26 cellular contexts compared by ENCODE assay signal in the genomic region with DNA sequence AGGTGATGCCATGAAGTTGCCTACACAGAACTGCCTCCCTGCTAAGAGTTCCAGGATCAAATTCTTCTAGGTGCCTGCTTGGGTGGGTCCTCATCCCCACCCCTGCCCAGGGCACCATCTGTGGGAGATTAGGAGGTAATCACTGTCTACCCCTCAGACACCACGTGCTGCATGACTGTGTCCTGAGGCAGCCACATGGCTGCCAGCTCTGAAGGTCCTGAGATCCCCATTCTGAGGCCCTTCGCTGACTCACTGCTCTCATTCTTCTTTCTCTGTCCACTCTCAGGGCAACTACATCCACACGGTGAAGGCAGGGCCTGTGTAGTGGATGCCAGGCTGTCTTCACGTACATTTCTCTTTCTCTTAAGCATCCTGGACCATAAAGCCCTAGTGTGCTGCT.
DNase-seq lines count a peak whose midpoint lies in the region; ATAC-seq and TF ChIP-seq lines count a peak whose summit lies in the region.
"Had no signal": no experiment of that assay in that cellular context is flagged by ENCODE, and none has a peak within 500 bp of the region (broad histone marks: within the 10 kb centered on the region; RNA-seq: fewer than 3 reads in every experiment).

No MANE protein-coding gene starts in this region.

- TF ChIP-seq CTCF in neural crest cell (conservative IDR thresholded peaks at IDR 0.05) = no peak

- intact Hi-C loops in activated CD4-positive, alpha-beta T cell treated with anti-CD3 and anti-CD28 coated beads, Interleukin-2, amount 10 ng/mL, durations not matched to agents 24 days and 14 days (cut with micrococcal nuclease) = no loop called here

- ATAC-seq in GM19397 (IDR thresholded peaks at IDR 0.05; ENCODE audit: unreplicated experiment) = no peak
- ATAC-seq: activated T-cell treated with anti-CD3 and anti-CD28 coated beads, Interleukin-2, amount 50 U/mL, for 4 hours; stimulated activated naive B cell treated with anti-CD40 and anti-IgM and Interleukin-4, amounts not matched to agents 10 μg/mL and 1 μg/mL and 100 μg/mL, for 72 hours had no signal

- peaks cover 3% of the 10 kb centered on the region for H3K9me3 Mint-ChIP-seq in neural crest cell
- H3K9me3 Mint-ChIP-seq in activated CD4-positive, alpha-beta T cell treated with anti-CD3 and anti-CD28 coated beads, Interleukin-2, amount 10 ng/mL, durations not matched to agents 24 days and 14 days = no peaks in the 10 kb centered on the region
- H3K9me3 Mint-ChIP-seq: activated T-cell treated with anti-CD3 and anti-CD28 coated beads, Interleukin-2, amount 50 U/mL, for 4 hours; dendritic cell treated with granulocyte-macrophage colony-stimulating factor and Interleukin-4, amounts not matched to agents 40 ng/mL and 50 ng/mL, for 4 days; stimulated activated naive B cell treated with anti-CD40 and anti-IgM and Interleukin-4, amounts not matched to agents 10 μg/mL and 1 μg/mL and 100 μg/mL, for 72 hours; T-helper 1 cell treated with Interleukin-12 subunit alpha and Interleukin-12 subunit beta and Interleukin-4 antibody, amounts not matched to agents 30 μg/mL and 1 μg/mL, for 36 hours had no signal

- peaks cover 20% of the 10 kb centered on the region for H3K4me1 Mint-ChIP-seq in neural crest cell
- H3K4me1 Mint-ChIP-seq in activated CD4-positive, alpha-beta T cell treated with anti-CD3 and anti-CD28 coated beads, Interleukin-2, amount 10 ng/mL, durations not matched to agents 24 days and 14 days = no peaks in the 10 kb centered on the region

- H3K4me3 Mint-ChIP-seq in neural crest cell = no peak overlapping the region
- no peak overlapping the region for H3K4me3 Mint-ChIP-seq in activated CD4-positive, alpha-beta T cell treated with anti-CD3 and anti-CD28 coated beads, Interleukin-2, amount 10 ng/mL, durations not matched to agents 24 days and 14 days
- H3K4me3 Mint-ChIP-seq: activated T-cell treated with anti-CD3 and anti-CD28 coated beads, Interleukin-2, amount 50 U/mL, for 4 hours; CD4-positive, CD25-positive, alpha-beta regulatory T cell; dendritic cell treated with granulocyte-macrophage colony-stimulating factor and Interleukin-4, amounts not matched to agents 40 ng/mL and 50 ng/mL, for 4 days; stimulated activated naive B cell treated with anti-CD40 and anti-IgM and Interleukin-4, amounts not matched to agents 10 μg/mL and 1 μg/mL and 100 μg/mL, for 72 hours; T-helper 1 cell treated with Interleukin-12 subunit alpha and Interleukin-12 subunit beta and Interleukin-4 antibody, amounts not matched to agents 30 μg/mL and 1 μg/mL, for 36 hours had no signal

- H3K27ac Mint-ChIP-seq in neural crest cell (ENCODE audit: unreplicated experiment) = peak overlapping the region; percentile 1
- no peak overlapping the region for H3K27ac Mint-ChIP-seq in activated CD4-positive, alpha-beta T cell treated with anti-CD3 and anti-CD28 coated beads, Interleukin-2, amount 10 ng/mL, durations not matched to agents 24 days and 14 days
- H3K27ac Mint-ChIP-seq: dendritic cell treated with granulocyte-macrophage colony-stimulating factor and Interleukin-4, amounts not matched to agents 40 ng/mL and 50 ng/mL, for 4 days; stimulated activated naive B cell treated with anti-CD40 and anti-IgM and Interleukin-4, amounts not matched to agents 10 μg/mL and 1 μg/mL and 100 μg/mL, for 72 hours; T-helper 1 cell treated with Interleukin-12 subunit alpha and Interleukin-12 subunit beta and Interleukin-4 antibody, amounts not matched to agents 30 μg/mL and 1 μg/mL, for 36 hours had no signal

- no peaks in the 10 kb centered on the region for H3K27me3 Mint-ChIP-seq in neural crest cell (ENCODE audit: low read depth)
- H3K27me3 Mint-ChIP-seq in activated CD4-positive, alpha-beta T cell treated with anti-CD3 and anti-CD28 coated beads, Interleukin-2, amount 10 ng/mL, durations not matched to agents 24 days and 14 days = peaks cover 2% of the 10 kb centered on the region
- H3K27me3 Mint-ChIP-seq: CD4-positive, CD25-positive, alpha-beta regulatory T cell; dendritic cell treated with granulocyte-macrophage colony-stimulating factor and Interleukin-4, amounts not matched to agents 40 ng/mL and 50 ng/mL, for 4 days; stimulated activated naive B cell treated with anti-CD40 and anti-IgM and Interleukin-4, amounts not matched to agents 10 μg/mL and 1 μg/mL and 100 μg/mL, for 72 hours had no signal

- H3K36me3 Mint-ChIP-seq in neural crest cell (ENCODE audit: low read depth) = no peaks in the 10 kb centered on the region
- H3K36me3 Mint-ChIP-seq in activated CD4-positive, alpha-beta T cell treated with anti-CD3 and anti-CD28 coated beads, Interleukin-2, amount 10 ng/mL, durations not matched to agents 24 days and 14 days (ENCODE audit: low read depth) = no peaks in the 10 kb centered on the region
- H3K36me3 Mint-ChIP-seq: stimulated activated naive B cell treated with anti-CD40 and anti-IgM and Interleukin-4, amounts not matched to agents 10 μg/mL and 1 μg/mL and 100 μg/mL, for 72 hours had no signal

- DNase-seq in AG20443 (ENCODE audit: low spot score) = peak; percentile 85
- DNase-seq in HS-5 (ENCODE audit: low read depth) = peak; percentile 8
- peak; percentile 46 for DNase-seq in astrocyte of the hippocampus (ENCODE audit: low read depth, low spot score)
- no peak for DNase-seq in neural crest cell (ENCODE audit: low read depth, low spot score)
- DNase-seq in activated CD4-positive, alpha-beta T cell treated with anti-CD3 and anti-CD28 coated beads, Interleukin-2, amount 10 ng/mL, durations not matched to agents 24 days and 14 days = no peak
- no peak for DNase-seq in NCI-H2171 treated with DMSO at 0.1 percent for 48 hours (lab: John Stamatoyannopoulos, UW)
- DNase-seq in germinal center (ENCODE audit: low spot score) = no peak
- DNase-seq: activated CD4-positive, alpha-beta T cell treated with anti-CD3 and anti-CD28 coated beads for 48 hours; activated naive CD4-positive, alpha-beta T cell treated with Interleukin-2 at 50 U/mL for 16 hours; activated T-cell treated with anti-CD3 and anti-CD28 coated beads, Interleukin-2, amount 50 U/mL, for 4 hours; aorta; CD4-positive, CD25-positive, alpha-beta regulatory T cell; glutamatergic neuron; kidney glomerular epithelial cell; mammary epithelial cell; MV-4-11; NCI-H187 treated with DMSO at 0.1 percent for 48 hours; NCI-H526; nucleus accumbens; spleen; stimulated activated CD4-positive, alpha-beta T cell treated with anti-CD3 and anti-CD28 coated beads, Interleukin-4, amount 100 ng/mL, for 1 hour; stimulated activated naive B cell treated with anti-CD40 and anti-IgM and Interleukin-4, amounts not matched to agents 10 μg/mL and 1 μg/mL and 100 μg/mL, for 72 hours; uterus had no signal

Comparison
In these comparisons a context has a peak if more than half of its experiments do, and no peak if none do; other contexts are left out.
1. DNase-seq: peak in AG20443 (single experiment), HS-5 (single experiment) and astrocyte of the hippocampus (single experiment); none in neural crest cell (single experiment), activated CD4-positive, alpha-beta T cell treated with anti-CD3 and anti-CD28 coated beads, Interleukin-2, amount 10 ng/mL, durations not matched to agents 24 days and 14 days (single experiment), NCI-H2171 treated with DMSO at 0.1 percent for 48 hours (single experiment) and germinal center (single experiment).